Comparison of ENCODE assay signal across 34 cellular contexts in the genomic region with DNA sequence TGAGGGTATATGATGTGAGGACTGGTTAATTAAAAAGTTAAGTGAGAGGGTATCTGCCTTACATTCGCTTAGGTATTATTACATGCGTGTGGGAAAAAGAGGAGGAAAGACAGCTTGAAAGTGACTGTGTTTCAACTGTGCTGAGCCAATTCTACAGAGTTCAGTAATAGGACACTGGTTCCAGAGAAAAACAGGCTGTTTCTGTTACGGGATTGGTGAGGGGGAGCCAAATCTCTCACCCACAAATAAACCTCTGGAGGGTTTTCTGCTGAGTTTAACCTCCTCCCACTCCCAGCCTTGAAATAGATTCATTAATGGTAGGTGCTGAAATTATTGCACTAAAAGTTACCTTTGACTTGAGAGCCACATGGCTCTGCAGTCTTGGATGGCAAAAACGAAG. TPM values are rescaled to one million over a fixed set of nuclear protein-coding genes. Genes with fewer than 3 reads are reported as not detected.
"Had no signal": no experiment of that assay in that cellular context is flagged by ENCODE, and none has a peak within 500 bp of the region (broad histone marks: within the 10 kb centered on the region; RNA-seq: fewer than 3 reads in every experiment).

No MANE protein-coding gene starts in this region.

- H3K9me3 Mint-ChIP-seq: memory B cell; natural killer cell; stimulated activated effector memory CD8-positive, alpha-beta T cell treated with anti-CD3 and anti-CD28 coated beads, Interleukin-12 subunit alpha, Interleukin-12 subunit beta, amount 100 ng/mL, for 72 hours had no signal

- H3K36me3 Mint-ChIP-seq: memory B cell; natural killer cell; stimulated activated effector memory CD8-positive, alpha-beta T cell treated with anti-CD3 and anti-CD28 coated beads, Interleukin-12 subunit alpha, Interleukin-12 subunit beta, amount 100 ng/mL, for 72 hours had no signal

- H3K27me3 ChIP-seq: thyroid gland had no signal

- H3K9me3 ChIP-seq: gastrocnemius medialis, neutrophil, pancreas, sigmoid colon, stomach, thyroid gland had no signal

- H3K36me3 ChIP-seq: gastrocnemius medialis, neutrophil, pancreas, sigmoid colon, stomach, thyroid gland had no signal

- H3K27ac Mint-ChIP-seq: endodermal cell; memory B cell; natural killer cell; stimulated activated effector memory CD8-positive, alpha-beta T cell treated with anti-CD3 and anti-CD28 coated beads, Interleukin-12 subunit alpha, Interleukin-12 subunit beta, amount 100 ng/mL, for 72 hours had no signal

- H3K4me1 ChIP-seq: gastrocnemius medialis, pancreas, stomach had no signal

- ATAC-seq: esophagus mucosa; gastrocnemius medialis; natural killer cell; pancreas; stimulated activated effector memory CD8-positive, alpha-beta T cell treated with anti-CD3 and anti-CD28 coated beads, Interleukin-12 subunit alpha, Interleukin-12 subunit beta, amount 100 ng/mL, for 72 hours had no signal

- H3K4me3 Mint-ChIP-seq: endodermal cell; memory B cell; natural killer cell; stimulated activated effector memory CD8-positive, alpha-beta T cell treated with anti-CD3 and anti-CD28 coated beads, Interleukin-12 subunit alpha, Interleukin-12 subunit beta, amount 100 ng/mL, for 72 hours had no signal

- H3K4me3 ChIP-seq: gastrocnemius medialis, lung, pancreas, sigmoid colon, stomach, thyroid gland had no signal

- H3K27ac ChIP-seq: epithelial cell of prostate, gastrocnemius medialis, neutrophil, pancreas, stomach, thyroid gland had no signal

- H3K4me1 Mint-ChIP-seq: endodermal cell; memory B cell; natural killer cell; stimulated activated effector memory CD8-positive, alpha-beta T cell treated with anti-CD3 and anti-CD28 coated beads, Interleukin-12 subunit alpha, Interleukin-12 subunit beta, amount 100 ng/mL, for 72 hours had no signal

- DNase-seq: effector CD8-positive, alpha-beta T cell; endodermal cell; foreskin fibroblast; gastrocnemius medialis; natural killer cell; pancreas; retina; sigmoid colon; stimulated activated CD4-positive, alpha-beta T cell treated with anti-CD3 and anti-CD28 coated beads, Interleukin-2, amount 100 ng/mL, for 24 hours; stimulated activated CD4-positive, alpha-beta T cell treated with anti-CD3 and anti-CD28 coated beads, Interleukin-4, amount 100 ng/mL, for 24 hours; stimulated activated naive CD4-positive, alpha-beta T cell treated with Interleukin-2 at 50 U/mL for 16 hours; stomach; thyroid gland; trophoblast cell had no signal

- FAIRE-seq: colon, keratinocyte, pancreas had no signal

RNA-seq across cellular contexts. Expression of a gene that starts 3.9 kb away (rescaled TPM):
- total RNA-seq: cerebellum, endodermal cell, esophagus mucosa, gastrocnemius medialis, glomerular endothelial cell, liver, lung, mononuclear cell, natural killer cell, omental fat pad, pancreas, posterior vena cava, pulmonary artery endothelial cell, sigmoid colon, skeletal muscle tissue, stomach, subcutaneous adipose tissue, temporal lobe, thyroid gland, urinary bladder had no signal
- polyA plus RNA-seq: keratinocyte, liver, lung, neural cell, pancreas, sigmoid colon, stomach, urinary bladder had no signal

RNA-seq across cellular contexts. Expression of a gene that starts 6.4 kb away (rescaled TPM):
- total RNA-seq: endodermal cell, esophagus mucosa, gastrocnemius medialis, glomerular endothelial cell, liver, mononuclear cell, natural killer cell, omental fat pad, pancreas, pulmonary artery endothelial cell, skeletal muscle tissue, stomach, subcutaneous adipose tissue, thyroid gland, urinary bladder had no signal
- polyA plus RNA-seq: keratinocyte, liver, neural cell, pancreas, stomach, urinary bladder had no signal

RNA-seq across cellular contexts. Expression of a gene that starts 20.8 kb away (rescaled TPM):
- total RNA-seq: cerebellum, endodermal cell, esophagus mucosa, gastrocnemius medialis, glomerular endothelial cell, liver, lung, mononuclear cell, natural killer cell, omental fat pad, pancreas, posterior vena cava, pulmonary artery endothelial cell, skeletal muscle tissue, stomach, subcutaneous adipose tissue, thyroid gland, urinary bladder had no signal
- polyA plus RNA-seq: keratinocyte, liver, lung, pancreas, sigmoid colon, stomach, urinary bladder had no signal

RNA-seq across cellular contexts. Expression of a gene that starts 23.8 kb away (rescaled TPM):
- total RNA-seq: cerebellum, endodermal cell, esophagus mucosa, gastrocnemius medialis, glomerular endothelial cell, liver, lung, mononuclear cell, natural killer cell, omental fat pad, pancreas, posterior vena cava, pulmonary artery endothelial cell, sigmoid colon, skeletal muscle tissue, stomach, subcutaneous adipose tissue, thyroid gland, urinary bladder had no signal
- polyA plus RNA-seq: keratinocyte, liver, lung, neural cell, pancreas, sigmoid colon, stomach, urinary bladder had no signal
